15 cellular contexts compared by ENCODE assay signal in genomic region chr13:51822106-51822840, GRCh38. TPM values are rescaled to one million over a fixed set of nuclear protein-coding genes. Genes with fewer than 3 reads are reported as not detected.
DNase-seq lines count a peak whose midpoint lies in the region; ATAC-seq and TF ChIP-seq lines count a peak whose summit lies in the region.
"Had no signal": no experiment of that assay in that cellular context is flagged by ENCODE, and none has a peak within 500 bp of the region (broad histone marks: within the 10 kb centered on the region; RNA-seq: fewer than 3 reads in every experiment).

No MANE protein-coding gene starts in this region.

- peak overlapping the region; percentile 76 for H3K4me2 ChIP-seq in Karpas-422 (ENCODE audit: low read depth, low read length, poor library complexity, severe bottlenecking)
- H3K4me2 ChIP-seq: smooth muscle cell had no signal

- H2AFZ ChIP-seq in Karpas-422 (ENCODE audit: low read length), result no peak overlapping the region

- no peaks in the 10 kb centered on the region for H3K9me3 Mint-ChIP-seq in activated T-helper 1 cell treated with anti-CD3 and anti-CD28 coated beads, Interleukin-12 subunit alpha, Interleukin-12 subunit beta, Interleukin-2, Interleukin-4 antibody, amounts not matched to agents 30 ng/mL and 10 ng/mL and 1 ng/mL, durations not matched to agents 14 hours and 24 hours and 36 hours
- H3K9me3 Mint-ChIP-seq in naive thymus-derived CD4-positive, alpha-beta T cell, result no peaks in the 10 kb centered on the region
- H3K9me3 Mint-ChIP-seq: endodermal cell had no signal

- H3K9ac ChIP-seq in Karpas-422 (ENCODE audit: low read length), result peak overlapping the region; percentile 74

- no peak for TF ChIP-seq CTCF in lower lobe of right lung (IDR thresholded peaks at IDR 0.05)

- H3K9me2 ChIP-seq in Karpas-422 (replicated peaks; ENCODE audit: insufficient read depth, low read length), result no peaks in the 10 kb centered on the region

- H3K4me3 Mint-ChIP-seq in activated T-helper 1 cell treated with anti-CD3 and anti-CD28 coated beads, Interleukin-12 subunit alpha, Interleukin-12 subunit beta, Interleukin-2, Interleukin-4 antibody, amounts not matched to agents 30 ng/mL and 10 ng/mL and 1 ng/mL, durations not matched to agents 14 hours and 24 hours and 36 hours, result peak overlapping the region; percentile 51
- H3K4me3 Mint-ChIP-seq in naive thymus-derived CD4-positive, alpha-beta T cell, result peak overlapping the region; percentile 64 to 100 (median 97)
- H3K4me3 Mint-ChIP-seq: endodermal cell had no signal

- H3K79me2 ChIP-seq in Karpas-422 (ENCODE audit: low read length), result no peaks in the 10 kb centered on the region

- H3K27ac ChIP-seq in Karpas-422 (ENCODE audit: low read length) (peak overlapping the region; percentile 99), lower lobe of right lung (no peak overlapping the region)
- peak overlapping the region; percentile 85 for H3K27ac ChIP-seq in naive thymus-derived CD4-positive, alpha-beta T cell (ENCODE audit: low read depth, low read length)

- H3K4me1 Mint-ChIP-seq in activated T-helper 1 cell treated with anti-CD3 and anti-CD28 coated beads, Interleukin-12 subunit alpha, Interleukin-12 subunit beta, Interleukin-2, Interleukin-4 antibody, amounts not matched to agents 30 ng/mL and 10 ng/mL and 1 ng/mL, durations not matched to agents 14 hours and 24 hours and 36 hours (ENCODE audit: low read depth), result peaks cover 93% of the 10 kb centered on the region
- H3K4me1 Mint-ChIP-seq in naive thymus-derived CD4-positive, alpha-beta T cell, result peaks cover 60 to 93% (median 63%) of the 10 kb centered on the region in 7 donors

- no peaks in the 10 kb centered on the region for H4K20me1 ChIP-seq in Karpas-422 (ENCODE audit: insufficient read depth, low read depth, low read length)

- peak; percentile 18 for DNase-seq in NCI-H510A treated with DMSO at 0.1 percent for 48 hours (lab: John Stamatoyannopoulos, UW)
- no peak for DNase-seq in NCI-H510A (lab: John Stamatoyannopoulos, UW)
- DNase-seq in Karpas-422, result peak; percentile 66
- DNase-seq in activated T-helper 1 cell treated with anti-CD3 and anti-CD28 coated beads, Interleukin-12 subunit alpha, Interleukin-12 subunit beta, Interleukin-2, Interleukin-4 antibody, amounts not matched to agents 30 ng/mL and 10 ng/mL and 1 ng/mL, durations not matched to agents 14 hours and 24 hours and 36 hours (ENCODE audit: low spot score), result no peak
- DNase-seq in naive thymus-derived CD4-positive, alpha-beta T cell, result peak in 2 of 9 donors; percentile 20 to 31
- no peak for DNase-seq in lower lobe of right lung
- no peak for DNase-seq in pons (ENCODE audit: low spot score)
- DNase-seq: EL, endodermal cell, left cardiac atrium, NCI-H1048 had no signal

- H3K36me3 ChIP-seq in Karpas-422 (ENCODE audit: insufficient read depth, low read length) (no peaks in the 10 kb centered on the region), lower lobe of right lung (no peaks in the 10 kb centered on the region)
- no peaks in the 10 kb centered on the region for H3K36me3 ChIP-seq in naive thymus-derived CD4-positive, alpha-beta T cell (ENCODE audit: control insufficient read depth in 2 of 3, insufficient read depth in 3 of 3, low read length in 3 of 3)

- ATAC-seq in naive thymus-derived CD4-positive, alpha-beta T cell, result no peak
- ATAC-seq in lower lobe of right lung (no peak), GM18907 (IDR thresholded peaks at IDR 0.05; ENCODE audit: unreplicated experiment) (no peak)
- ATAC-seq: left cardiac atrium had no signal

- peaks cover 91% of the 10 kb centered on the region for H3K4me1 ChIP-seq in Karpas-422 (ENCODE audit: low read length)
- peaks cover 61 to 81% of the 10 kb centered on the region in 2 donors for H3K4me1 ChIP-seq in naive thymus-derived CD4-positive, alpha-beta T cell (ENCODE audit: control insufficient read depth in 2 of 2, insufficient read depth in 2 of 2, low read length in 2 of 2)
- H3K4me1 ChIP-seq in lower lobe of right lung, result peaks cover 9% of the 10 kb centered on the region

- H3K4me3 ChIP-seq in Karpas-422 (ENCODE audit: low read length), result peak overlapping the region; percentile 52
- peak overlapping the region; percentile 75 for H3K4me3 ChIP-seq in naive thymus-derived CD4-positive, alpha-beta T cell (ENCODE audit: low read length)
- H3K4me3 ChIP-seq in lower lobe of right lung, result no peak overlapping the region
- H3K4me3 ChIP-seq: smooth muscle cell had no signal

- intact Hi-C loops in activated T-helper 1 cell treated with anti-CD3 and anti-CD28 coated beads, Interleukin-12 subunit alpha, Interleukin-12 subunit beta, Interleukin-2, Interleukin-4 antibody, amounts not matched to agents 30 ng/mL and 10 ng/mL and 1 ng/mL, durations not matched to agents 14 hours and 24 hours and 36 hours (cut with micrococcal nuclease), result no loop called here
- intact Hi-C loops in naive thymus-derived CD4-positive, alpha-beta T cell (cut with micrococcal nuclease), result loop anchor here in 1 of 2 donors (1.0 to 2.0 kb wide), 2 partner anchors 10 to 373 kb away; no protein-coding TSS in a partner anchor
- intact Hi-C loops in lower lobe of right lung (cut with DNase I), result no loop called here

- no peaks in the 10 kb centered on the region for H3K36me3 Mint-ChIP-seq in activated T-helper 1 cell treated with anti-CD3 and anti-CD28 coated beads, Interleukin-12 subunit alpha, Interleukin-12 subunit beta, Interleukin-2, Interleukin-4 antibody, amounts not matched to agents 30 ng/mL and 10 ng/mL and 1 ng/mL, durations not matched to agents 14 hours and 24 hours and 36 hours (ENCODE audit: low read depth)
- H3K36me3 Mint-ChIP-seq in naive thymus-derived CD4-positive, alpha-beta T cell, result peaks cover 0 to 22% (median 9%) of the 10 kb centered on the region in 5 donors

- H3K27ac Mint-ChIP-seq in activated T-helper 1 cell treated with anti-CD3 and anti-CD28 coated beads, Interleukin-12 subunit alpha, Interleukin-12 subunit beta, Interleukin-2, Interleukin-4 antibody, amounts not matched to agents 30 ng/mL and 10 ng/mL and 1 ng/mL, durations not matched to agents 14 hours and 24 hours and 36 hours, result peak overlapping the region; percentile 28
- H3K27ac Mint-ChIP-seq in naive thymus-derived CD4-positive, alpha-beta T cell, result peak overlapping the region; percentile 58 to 99 (median 95)
- H3K27ac Mint-ChIP-seq: endodermal cell had no signal

- CTCF ChIA-PET in naive thymus-derived CD4-positive, alpha-beta T cell (lab: Charles Lee), result interaction anchor here (1.1 to 6.7 kb wide), 3 partner anchors 11 to 24 kb away, joined by 3 to 73 read pairs (median 16); no protein-coding TSS in a partner anchor

- no peaks in the 10 kb centered on the region for H3K27me3 Mint-ChIP-seq in activated T-helper 1 cell treated with anti-CD3 and anti-CD28 coated beads, Interleukin-12 subunit alpha, Interleukin-12 subunit beta, Interleukin-2, Interleukin-4 antibody, amounts not matched to agents 30 ng/mL and 10 ng/mL and 1 ng/mL, durations not matched to agents 14 hours and 24 hours and 36 hours (ENCODE audit: insufficient read depth)
- peaks cover 0 to 2% (median 0%) of the 10 kb centered on the region in 5 donors for H3K27me3 Mint-ChIP-seq in naive thymus-derived CD4-positive, alpha-beta T cell

- no peaks in the 10 kb centered on the region for H3K9me3 ChIP-seq in Karpas-422 (ENCODE audit: low read length)
- no peaks in the 10 kb centered on the region for H3K9me3 ChIP-seq in naive thymus-derived CD4-positive, alpha-beta T cell (ENCODE audit: control insufficient read depth in 2 of 3, low read length in 3 of 3)
- H3K9me3 ChIP-seq in lower lobe of right lung, result no peaks in the 10 kb centered on the region

- POLR2A ChIA-PET in naive thymus-derived CD4-positive, alpha-beta T cell (lab: Charles Lee), result interaction anchor here (0.8 to 12.1 kb wide), 13 partner anchors 7 to 1697 kb away, joined by 3 to 324 read pairs (median 7); partner anchors contain the start of genes ALG11, INTS6 and SUGT1

- H3K27me3 ChIP-seq in Karpas-422 (ENCODE audit: low read length) (no peaks in the 10 kb centered on the region), lower lobe of right lung (ENCODE audit: low read depth) (no peaks in the 10 kb centered on the region)
- H3K27me3 ChIP-seq in naive thymus-derived CD4-positive, alpha-beta T cell (ENCODE audit: control insufficient read depth in 2 of 2, insufficient read depth in 2 of 2, low read length in 2 of 2), result no peaks in the 10 kb centered on the region

RNA-seq across cellular contexts. Expression of gene DHRS12, which starts 18.3 kb away (rescaled TPM):
- 9.7 and 10.9 TPM in 2 replicates for total RNA-seq in Karpas-422 (2014; rRNA removed; shearing (Covaris generic); ENCODE audit: low replicate concordance)
- 3.3 and 3.5 TPM in 2 replicates for total RNA-seq in activated T-helper 1 cell treated with anti-CD3 and anti-CD28 coated beads, Interleukin-12 subunit alpha, Interleukin-12 subunit beta, Interleukin-2, Interleukin-4 antibody, amounts not matched to agents 30 ng/mL and 10 ng/mL and 1 ng/mL, durations not matched to agents 14 hours and 24 hours and 36 hours
- total RNA-seq in naive thymus-derived CD4-positive, alpha-beta T cell, result 10 to 100 TPM in 4 of 5 experiments, 1 to 10 TPM in 1; 6.7 to 25.3 (median 20.1) TPM
- polyA plus RNA-seq in naive thymus-derived CD4-positive, alpha-beta T cell, result 10 to 100 TPM; 24.8 to 27.1 TPM
- total RNA-seq in lower lobe of right lung, result 13.4 TPM

RNA-seq across cellular contexts. Expression of gene TMEM272, which starts 22.7 kb away (rescaled TPM):
- total RNA-seq in Karpas-422 (2014; rRNA removed; shearing (Covaris generic); ENCODE audit: low replicate concordance), result 0.15 TPM in 1 of 2 replicates, not detected in the other
- 0.26 and 0.88 TPM in 2 replicates for total RNA-seq in activated T-helper 1 cell treated with anti-CD3 and anti-CD28 coated beads, Interleukin-12 subunit alpha, Interleukin-12 subunit beta, Interleukin-2, Interleukin-4 antibody, amounts not matched to agents 30 ng/mL and 10 ng/mL and 1 ng/mL, durations not matched to agents 14 hours and 24 hours and 36 hours
- 10 to 100 TPM in 2 of 5 experiments, 1 to 10 TPM in 2, under 1 TPM in 1; 0.19 to 23.3 (median 5.9) TPM for total RNA-seq in naive thymus-derived CD4-positive, alpha-beta T cell
- polyA plus RNA-seq in naive thymus-derived CD4-positive, alpha-beta T cell, result under 1 TPM; 0.74 to 0.75 TPM
- 0.09 TPM for total RNA-seq in lower lobe of right lung
- total RNA-seq: HT-29 had no signal

RNA-seq across cellular contexts. Expression of gene CCDC70, which starts 39.5 kb away (rescaled TPM):
- total RNA-seq in Karpas-422 (2014; rRNA removed; shearing (Covaris generic); ENCODE audit: low replicate concordance), result not detected in 2 replicates
- not detected in 2 replicates for total RNA-seq in activated T-helper 1 cell treated with anti-CD3 and anti-CD28 coated beads, Interleukin-12 subunit alpha, Interleukin-12 subunit beta, Interleukin-2, Interleukin-4 antibody, amounts not matched to agents 30 ng/mL and 10 ng/mL and 1 ng/mL, durations not matched to agents 14 hours and 24 hours and 36 hours
- total RNA-seq in naive thymus-derived CD4-positive, alpha-beta T cell, result not detected
- polyA plus RNA-seq in naive thymus-derived CD4-positive, alpha-beta T cell, result not detected
- total RNA-seq in lower lobe of right lung, result not detected
- total RNA-seq: astrocyte, endodermal cell, HT-29, left cardiac atrium, smooth muscle cell had no signal
- polyA plus RNA-seq: smooth muscle cell had no signal

Comparison
In these comparisons a context has a peak if more than half of its experiments do, and no peak if none do; other contexts are left out.
1. DNase-seq: peak in NCI-H510A treated with DMSO at 0.1 percent for 48 hours (single experiment) and Karpas-422 (single experiment); none in NCI-H510A (single experiment), activated T-helper 1 cell treated with anti-CD3 and anti-CD28 coated beads, Interleukin-12 subunit alpha, Interleukin-12 subunit beta, Interleukin-2, Interleukin-4 antibody, amounts not matched to agents 30 ng/mL and 10 ng/mL and 1 ng/mL, durations not matched to agents 14 hours and 24 hours and 36 hours (single experiment), lower lobe of right lung (single experiment) and pons (single experiment).